ENCODE assay signal across 10 cellular contexts in the genomic region with DNA sequence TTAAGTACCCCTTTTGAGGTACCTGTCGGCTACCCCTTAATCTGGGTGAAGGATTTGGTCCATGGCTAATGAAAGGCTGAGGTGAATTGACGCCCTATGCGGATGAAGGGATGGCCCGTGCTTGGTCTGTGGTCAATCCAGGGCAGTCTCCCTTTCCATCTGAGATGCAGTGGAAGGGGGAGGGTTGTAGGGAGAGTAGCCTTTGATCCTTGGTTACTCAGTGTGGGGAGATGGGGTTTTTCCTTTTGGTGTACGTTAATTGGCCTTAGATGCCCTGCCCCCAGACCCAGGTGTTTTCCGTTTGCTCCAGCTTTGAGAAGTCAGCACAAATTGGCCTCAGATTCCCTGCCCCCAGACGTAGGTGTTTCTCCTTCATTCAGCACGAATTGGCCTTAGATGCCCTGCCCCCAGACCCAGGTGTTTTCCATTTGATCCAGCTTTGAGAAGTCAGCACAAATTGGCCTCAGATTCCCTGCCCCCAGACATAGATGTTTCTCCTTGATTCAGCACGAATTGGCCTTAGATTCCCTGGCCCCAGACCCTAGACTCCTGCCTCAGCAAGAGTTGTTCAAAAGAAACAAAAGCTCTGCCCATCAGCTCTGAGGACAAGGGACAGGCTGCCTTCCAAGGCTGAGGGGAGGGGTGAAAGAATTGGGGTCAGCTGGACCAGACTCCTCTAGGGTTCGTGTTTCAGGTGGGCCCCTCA. TPM values are rescaled to one million over a fixed set of nuclear protein-coding genes. Genes with fewer than 3 reads are reported as not detected.
"Had no signal": no experiment of that assay in that cellular context is flagged by ENCODE, and none has a peak within 500 bp of the region (broad histone marks: within the 10 kb centered on the region; RNA-seq: fewer than 3 reads in every experiment).

No MANE protein-coding gene starts in this region.

RNA-seq across cellular contexts. Expression of gene CD8B2, which starts 21.6 kb away (rescaled TPM):
- total RNA-seq: OCI-LY7, PC-3, PC-9, Right ventricle myocardium inferior, Right ventricle myocardium superior, RPMI7951, SJCRH30, SJSA1, SK-MEL-5 had no signal
- polyA plus RNA-seq: SK-N-SH had no signal

RNA-seq across cellular contexts. Expression of gene RGPD3, which starts 40.6 kb away (rescaled TPM):
- total RNA-seq: OCI-LY7, SJCRH30, SK-MEL-5 had no signal
